ENCODE assay signal across 13 cellular contexts in the genomic region with DNA sequence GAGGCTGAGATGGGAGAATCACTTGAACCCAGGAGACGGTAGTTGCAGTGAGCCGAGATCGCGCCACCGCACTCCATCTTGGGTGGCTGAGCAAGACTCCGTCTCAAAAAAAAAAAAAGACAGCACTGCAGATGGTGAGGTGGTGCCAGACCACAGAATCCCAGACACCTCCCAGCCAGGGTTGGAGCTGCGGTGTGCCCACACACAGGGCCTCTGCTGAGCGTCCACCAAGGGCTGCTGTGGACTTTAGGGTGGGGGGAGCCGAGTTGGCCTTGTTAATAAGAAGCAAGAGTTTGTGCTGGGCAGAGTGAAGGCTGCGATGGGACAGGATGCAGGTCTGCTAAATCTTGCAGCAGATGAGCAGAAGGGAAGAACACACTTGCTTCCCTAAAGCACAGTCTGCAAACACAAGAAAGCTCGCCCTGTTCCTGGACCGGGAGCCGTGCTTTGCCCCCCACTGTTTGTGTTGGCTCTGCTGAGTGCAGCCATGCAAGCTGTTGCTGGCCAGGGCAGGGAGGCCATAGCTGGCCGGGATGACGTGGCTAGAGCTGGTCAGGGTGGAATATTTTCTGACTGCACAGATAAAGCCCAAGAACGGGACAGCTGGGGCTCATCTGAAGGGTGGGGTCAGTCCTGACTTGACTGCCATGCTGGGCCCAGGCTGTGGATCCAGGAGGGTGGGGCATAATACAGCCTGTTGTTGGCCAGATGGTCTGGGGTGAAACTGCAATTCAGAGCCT. TPM values are rescaled to one million over a fixed set of nuclear protein-coding genes. Genes with fewer than 3 reads are reported as not detected.
A peak's percentile ranks its signal among the peaks of the same experiment; 100 is the strongest.
DNase-seq lines count a peak whose midpoint lies in the region; ATAC-seq, FAIRE-seq and TF ChIP-seq lines count a peak whose summit lies in the region.
"Had no signal": no experiment of that assay in that cellular context is flagged by ENCODE, and none has a peak within 500 bp of the region (broad histone marks: within the 10 kb centered on the region; RNA-seq: fewer than 3 reads in every experiment).

No MANE protein-coding gene starts in this region.

- no peaks in the 10 kb centered on the region for H3F3A ChIP-seq in smooth muscle cell (ENCODE audit: low read depth)

- H3K27me3 ChIP-seq in astrocyte (ENCODE audit: insufficient read depth, low read length): no peaks in the 10 kb centered on the region
- no peaks in the 10 kb centered on the region for H3K27me3 ChIP-seq in heart left ventricle
- H3K27me3 ChIP-seq in psoas muscle (ENCODE audit: insufficient read depth in 3 of 3, low read length in 2 of 3): no peaks in the 10 kb centered on the region
- no peaks in the 10 kb centered on the region for H3K27me3 ChIP-seq in smooth muscle cell (ENCODE audit: low read depth)
- H3K27me3 ChIP-seq: SJCRH30 had no signal

- FAIRE-seq in astrocyte (lab: Jason Lieb, UNC): no peak

- TF ChIP-seq CTCF in astrocyte (IDR thresholded peaks at IDR 0.05; ENCODE audit: insufficient read depth, low read depth, low read length) (no peak), heart left ventricle (IDR thresholded peaks at IDR 0.05) (no peak), psoas muscle (IDR thresholded peaks at IDR 0.05) (no peak), smooth muscle cell (IDR thresholded peaks at IDR 0.05; ENCODE audit: borderline replicate concordance, insufficient read depth, poor library complexity, severe bottlenecking) (no peak)

- H3K36me3 ChIP-seq in astrocyte (ENCODE audit: insufficient read depth, low read length) (peaks cover 41% of the 10 kb centered on the region), heart left ventricle (peaks cover 4 to 95% (median 77%) of the 10 kb centered on the region in 9 donors), psoas muscle (ENCODE audit: insufficient read depth in 1 of 2, low read depth in 1 of 2) (peaks cover 3 to 75% of the 10 kb centered on the region in 2 donors), smooth muscle cell (ENCODE audit: low read depth) (no peaks in the 10 kb centered on the region)

- no peaks in the 10 kb centered on the region for H3K9me3 Mint-ChIP-seq in astrocyte (ENCODE audit: unreplicated experiment)
- H3K9me3 Mint-ChIP-seq: neural crest cell had no signal

- H3K27ac ChIP-seq in astrocyte (ENCODE audit: low read depth, low read length): peak overlapping the region; percentile 26
- peak overlapping the region in 11 of 12 donors; percentile 8 to 75 (median 64) for H3K27ac ChIP-seq in heart left ventricle
- peak overlapping the region; percentile 36 for H3K27ac ChIP-seq in psoas muscle
- H3K27ac ChIP-seq in smooth muscle cell (ENCODE audit: low read depth): no peak overlapping the region
- H3K27ac ChIP-seq: SJCRH30 had no signal

- no peaks in the 10 kb centered on the region for H3K4me1 Mint-ChIP-seq in astrocyte (ENCODE audit: low read depth, unreplicated experiment)
- H3K4me1 Mint-ChIP-seq: neural crest cell had no signal

- H3K36me3 Mint-ChIP-seq in astrocyte (ENCODE audit: low read depth, unreplicated experiment): peaks cover 26% of the 10 kb centered on the region

- H3K4me3 Mint-ChIP-seq in astrocyte (ENCODE audit: unreplicated experiment): no peak overlapping the region
- H3K4me3 Mint-ChIP-seq: activated CD8-positive, alpha-beta memory T cell treated with anti-CD3 and anti-CD28 coated beads, Interleukin-2, amount 10 ng/mL, durations not matched to agents 7 days and 5 days; neural crest cell had no signal

- no peak overlapping the region for H3K27ac Mint-ChIP-seq in astrocyte (ENCODE audit: unreplicated experiment)
- H3K27ac Mint-ChIP-seq: activated CD8-positive, alpha-beta memory T cell treated with anti-CD3 and anti-CD28 coated beads, Interleukin-2, amount 10 ng/mL, durations not matched to agents 7 days and 5 days had no signal

- H3K4me3 ChIP-seq in astrocyte (ENCODE audit: insufficient read depth, low read depth, low read length) (no peak overlapping the region), heart left ventricle (no peak overlapping the region), psoas muscle (peak overlapping the region; percentile 5), smooth muscle cell (no peak overlapping the region)
- H3K4me3 ChIP-seq: SJCRH30 had no signal

- H3K9me3 ChIP-seq in astrocyte (ENCODE audit: insufficient read depth, low read depth, low read length) (no peaks in the 10 kb centered on the region), heart left ventricle (no peaks in the 10 kb centered on the region), psoas muscle (no peaks in the 10 kb centered on the region), smooth muscle cell (replicated peaks; ENCODE audit: low read depth) (no peaks in the 10 kb centered on the region)
- H3K9me3 ChIP-seq: SJCRH30 had no signal

- H3K4me2 ChIP-seq in astrocyte (ENCODE audit: low read length) (peak overlapping the region; percentile 64), smooth muscle cell (no peak overlapping the region)

- H4K20me1 ChIP-seq in astrocyte (ENCODE audit: insufficient read depth, low read length) (peaks cover 60% of the 10 kb centered on the region), smooth muscle cell (ENCODE audit: low read depth) (peaks cover 87% of the 10 kb centered on the region)

- H3K4me1 ChIP-seq in astrocyte (ENCODE audit: insufficient read depth, low read length) (peaks cover 18% of the 10 kb centered on the region), heart left ventricle (peaks cover 0 to 29% (median 16%) of the 10 kb centered on the region in 12 donors), psoas muscle (peaks cover 14% of the 10 kb centered on the region), smooth muscle cell (ENCODE audit: low read depth) (no peaks in the 10 kb centered on the region)
- H3K4me1 ChIP-seq: SJCRH30 had no signal

- H3K9ac ChIP-seq in astrocyte (ENCODE audit: low read length) (peak overlapping the region; percentile 48), smooth muscle cell (ENCODE audit: low read depth) (no peak overlapping the region)

- no peak overlapping the region for H2AFZ ChIP-seq in astrocyte (ENCODE audit: low read depth, low read length)
- no peak overlapping the region for H2AFZ ChIP-seq in smooth muscle cell (ENCODE audit: low read depth)

- ATAC-seq in heart left ventricle (peak; percentile 55 to 88 (median 80)), psoas muscle (peak in 3 of 4 donors; percentile 24 to 38 (median 37)), HG02642 (IDR thresholded peaks at IDR 0.05; ENCODE audit: poor library complexity, unreplicated experiment) (no peak)
- ATAC-seq: activated CD8-positive, alpha-beta memory T cell treated with anti-CD3 and anti-CD28 coated beads, Interleukin-2, amount 10 ng/mL, durations not matched to agents 7 days and 5 days had no signal

- 70 to 79% (median 75%) methylated on average over 13 to 16 of the region's 16 CpGs for WGBS in heart left ventricle, 4 donors
- WGBS in psoas muscle, 3 donors: 47 to 64% (median 52%) methylated on average over 16 of the region's 16 CpGs
- WGBS in smooth muscle cell (ENCODE audit: low lambda C conversion rate): 96% methylated on average over 16 of the region's 16 CpGs

- no peak for TF ChIP-seq POLR2A in heart left ventricle (IDR thresholded peaks at IDR 0.05)

- intact Hi-C loops in heart left ventricle (cut with DNase I) (no loop called here), psoas muscle (cut with DNase I) (no loop called here)

- DNase-seq in Ammon's horn (ENCODE audit: low spot score): peak; percentile 74
- DNase-seq in astrocyte (ENCODE audit: low read depth): peak; percentile 72
- peak; percentile 19 to 79 (median 74) for DNase-seq in heart left ventricle
- DNase-seq in psoas muscle: peak; percentile 29 to 60
- DNase-seq in smooth muscle cell (lab: John Stamatoyannopoulos, UW; ENCODE audit: unreplicated experiment): no peak
- no peak for DNase-seq in activated T-cell treated with anti-CD3 and anti-CD28 coated beads, Interleukin-2, amount 50 U/mL, for 48 hours
- no peak for DNase-seq in cortex of kidney (lab: John Stamatoyannopoulos, UW)
- DNase-seq: activated CD8-positive, alpha-beta memory T cell treated with anti-CD3 and anti-CD28 coated beads, Interleukin-2, amount 10 ng/mL, durations not matched to agents 7 days and 5 days; Calu3; MV-4-11; SJCRH30 had no signal

- H3K79me2 ChIP-seq in astrocyte (ENCODE audit: insufficient read depth, low read length) (peaks cover 89% of the 10 kb centered on the region), smooth muscle cell (ENCODE audit: low read depth) (peaks cover 88% of the 10 kb centered on the region)

- no peaks in the 10 kb centered on the region for H3K27me3 Mint-ChIP-seq in astrocyte (ENCODE audit: low read depth, unreplicated experiment)
- H3K27me3 Mint-ChIP-seq: activated CD8-positive, alpha-beta memory T cell treated with anti-CD3 and anti-CD28 coated beads, Interleukin-2, amount 10 ng/mL, durations not matched to agents 7 days and 5 days had no signal

RNA-seq across cellular contexts. Expression of a gene that starts 14.4 kb away (rescaled TPM):
- total RNA-seq in astrocyte (49.8 and 54.4 TPM in 2 replicates), heart left ventricle (10 to 100 TPM; 26.8 to 37.7 (median 28.7) TPM), psoas muscle (10 to 100 TPM; 15.6 to 29.0 (median 22.0) TPM), smooth muscle cell (19.9 and 23.8 TPM in 2 replicates)
- polyA plus RNA-seq in heart left ventricle (10 to 100 TPM; 14.3 to 30.6 TPM), psoas muscle (10 to 100 TPM; 10.0 to 29.0 (median 17.9) TPM), smooth muscle cell (15.4 and 17.9 TPM in 2 replicates)

RNA-seq across cellular contexts. Expression of a gene that starts 33.7 kb away (rescaled TPM):
- total RNA-seq in astrocyte (45.9 and 50.4 TPM in 2 replicates), heart left ventricle (10 to 100 TPM; 17.2 to 33.8 (median 27.9) TPM), psoas muscle (10 to 100 TPM; 29.3 to 37.5 (median 31.2) TPM), smooth muscle cell (24.5 and 28.9 TPM in 2 replicates)
- polyA plus RNA-seq in heart left ventricle (10 to 100 TPM in 1 of 2 donors, 1 to 10 TPM in 1; 6.3 to 12.3 TPM), psoas muscle (10 to 100 TPM in 2 of 3 donors, 1 to 10 TPM in 1; 6.8 to 49.6 (median 15.0) TPM), smooth muscle cell (14.6 and 15.5 TPM in 2 replicates)

RNA-seq across cellular contexts. Expression of a gene that starts 38.1 kb away (rescaled TPM):
- total RNA-seq in astrocyte (1.4 TPM in 2 replicates), heart left ventricle (1 to 10 TPM; 1.6 to 3.4 (median 2.1) TPM), psoas muscle (1 to 10 TPM in 3 of 4 donors, under 1 TPM in 1; 0.69 to 1.2 (median 1.1) TPM), smooth muscle cell (0.31 and 0.85 TPM in 2 replicates)
- polyA plus RNA-seq in heart left ventricle (1 to 10 TPM; 2.2 to 3.2 TPM), psoas muscle (1 to 10 TPM; 1.1 to 1.6 (median 1.2) TPM), smooth muscle cell (2.2 TPM in 2 replicates)

RNA-seq across cellular contexts. Expression of a gene that starts 59.6 kb away (rescaled TPM):
- total RNA-seq in astrocyte (8.1 and 11.5 TPM in 2 replicates), heart left ventricle (10 to 100 TPM; 18.5 to 27.4 (median 20.0) TPM), psoas muscle (10 to 100 TPM; 19.8 to 35.1 (median 25.5) TPM), smooth muscle cell (3.8 and 9.9 TPM in 2 replicates)
- polyA plus RNA-seq in heart left ventricle (10 to 100 TPM; 26.2 to 72.8 TPM), psoas muscle (10 to 100 TPM; 31.7 to 44.0 (median 42.6) TPM), smooth muscle cell (21.7 TPM in 2 replicates)

Comparison
In these comparisons a context has a peak if more than half of its experiments do, and no peak if none do; other contexts are left out.
1. DNase-seq: peak in Ammon's horn (single experiment), astrocyte (single experiment), heart left ventricle (5 of 5) and psoas muscle (2 of 2); none in smooth muscle cell (single experiment), activated T-cell treated with anti-CD3 and anti-CD28 coated beads, Interleukin-2, amount 50 U/mL, for 48 hours (0 of 2) and cortex of kidney (single experiment).